14 cellular contexts compared by ENCODE assay signal in genomic region chr14:67602071-67602470, GRCh38.
"Had no signal": no experiment of that assay in that cellular context is flagged by ENCODE, and none has a peak within 500 bp of the region (broad histone marks: within the 10 kb centered on the region; RNA-seq: fewer than 3 reads in every experiment).

No MANE protein-coding gene starts in this region.

- H3K9me3 ChIP-seq: uterus had no signal

- H3K27ac Mint-ChIP-seq: activated naive CD8-positive, alpha-beta T cell treated with anti-CD3 and anti-CD28 coated beads, Interleukin-2, amount 50 U/mL, for 24 hours; T-helper 1 cell treated with Interleukin-12 subunit alpha and Interleukin-12 subunit beta and Interleukin-4 antibody, amounts not matched to agents 30 μg/mL and 1 μg/mL, for 36 hours; WTC11 had no signal

- H3K36me3 ChIP-seq: cardiac muscle cell, uterus had no signal

- H3K27ac ChIP-seq: cardiac muscle cell, foreskin keratinocyte, parathyroid adenoma, uterus had no signal

- H3K4me1 ChIP-seq: foreskin keratinocyte, parathyroid adenoma, uterus had no signal

- FAIRE-seq: astrocyte had no signal

- H3K36me3 Mint-ChIP-seq: WTC11 had no signal

- ATAC-seq: activated naive CD8-positive, alpha-beta T cell treated with anti-CD3 and anti-CD28 coated beads, Interleukin-2, amount 50 U/mL, for 24 hours; foreskin keratinocyte; left lobe of liver; WTC11 had no signal

- H3K27me3 ChIP-seq: foreskin keratinocyte, uterus had no signal

- H3K27me3 Mint-ChIP-seq: activated CD4-positive, alpha-beta T cell treated with anti-CD3 and anti-CD28 coated beads, Interleukin-2, amount 10 ng/mL, durations not matched to agents 7 days and 5 days; activated naive CD8-positive, alpha-beta T cell treated with anti-CD3 and anti-CD28 coated beads, Interleukin-2, amount 50 U/mL, for 24 hours had no signal

- DNase-seq: activated CD4-positive, alpha-beta T cell treated with anti-CD3 and anti-CD28 coated beads, Interleukin-2, amount 10 ng/mL, durations not matched to agents 7 days and 5 days; activated naive CD8-positive, alpha-beta T cell treated with anti-CD3 and anti-CD28 coated beads, Interleukin-2, amount 50 U/mL, for 24 hours; activated T-cell treated with anti-CD3 and anti-CD28 coated beads, Interleukin-2, amount 50 U/mL, for 1 hour; foreskin keratinocyte; mammary epithelial cell; retina; stimulated activated CD4-positive, alpha-beta T cell treated with anti-CD3 and anti-CD28 coated beads, Interleukin-4, amount 100 ng/mL, for 24 hours; uterus had no signal

- H3K9me3 Mint-ChIP-seq: T-helper 1 cell treated with Interleukin-12 subunit alpha and Interleukin-12 subunit beta and Interleukin-4 antibody, amounts not matched to agents 30 μg/mL and 1 μg/mL, for 36 hours; WTC11 had no signal

- H3K4me3 Mint-ChIP-seq: activated CD4-positive, alpha-beta T cell treated with anti-CD3 and anti-CD28 coated beads, Interleukin-2, amount 10 ng/mL, durations not matched to agents 7 days and 5 days; activated naive CD8-positive, alpha-beta T cell treated with anti-CD3 and anti-CD28 coated beads, Interleukin-2, amount 50 U/mL, for 24 hours; T-helper 1 cell treated with Interleukin-12 subunit alpha and Interleukin-12 subunit beta and Interleukin-4 antibody, amounts not matched to agents 30 μg/mL and 1 μg/mL, for 36 hours; WTC11 had no signal

- H3K4me3 ChIP-seq: cardiac muscle cell, uterus had no signal
